25 cellular contexts compared by ENCODE assay signal in genomic region chr5:111743521-111743920, GRCh38. TPM values are rescaled to one million over a fixed set of nuclear protein-coding genes. Genes with fewer than 3 reads are reported as not detected.
DNase-seq lines count a peak whose midpoint lies in the region; ATAC-seq and TF ChIP-seq lines count a peak whose summit lies in the region.
"Had no signal": no experiment of that assay in that cellular context is flagged by ENCODE, and none has a peak within 500 bp of the region (broad histone marks: within the 10 kb centered on the region; RNA-seq: fewer than 3 reads in every experiment).

No MANE protein-coding gene starts in this region.

- peak overlapping the region; percentile 74 for H3K4me2 ChIP-seq in DND-41 (ENCODE audit: insufficient read depth, low read length)
- peak overlapping the region; percentile 61; the same call in 1 of the 2 replicates for H3K4me2 ChIP-seq in PC-3 (ENCODE audit: low read length)

- no TSS peak for BruUV-seq in PC-3 (replicated peaks; lab: Mats Ljungman, UMichigan)

- H3K27me3 ChIP-seq in DND-41 (ENCODE audit: insufficient read depth, low read length, poor library complexity): no peaks in the 10 kb centered on the region
- no peaks in the 10 kb centered on the region for H3K27me3 ChIP-seq in PC-3 (ENCODE audit: low read length)
- H3K27me3 ChIP-seq: gastrocnemius medialis had no signal

- H3K9ac ChIP-seq in DND-41 (ENCODE audit: low read depth, low read length): peak overlapping the region; percentile 65
- H3K9ac ChIP-seq in PC-3 (ENCODE audit: low read length): no peak overlapping the region

- H3K27ac Mint-ChIP-seq in osteocyte (ENCODE audit: unreplicated experiment): peak overlapping the region; percentile 92
- H3K27ac Mint-ChIP-seq: activated CD8-positive, alpha-beta T cell treated with anti-CD3 and anti-CD28 coated beads for 36 hours had no signal

- peaks cover 95% of the 10 kb centered on the region for H3K4me1 ChIP-seq in DND-41 (ENCODE audit: insufficient read depth, low read length)
- H3K4me1 ChIP-seq in PC-3 (ENCODE audit: insufficient read depth, low read length): peaks cover 51% of the 10 kb centered on the region

- TF ChIP-seq CTCF in DND-41 (IDR thresholded peaks at IDR 0.05; ENCODE audit: borderline replicate concordance, extremely low read depth, low read length, poor library complexity, severe bottlenecking) (no peak), PC-3 (conservative IDR thresholded peaks at IDR 0.05; ENCODE audit: low read depth, low read length) (no peak), fibroblast of mammary gland (conservative IDR thresholded peaks at IDR 0.05; ENCODE audit: control insufficient read depth, insufficient read depth, low read depth, low read length) (no peak), osteocyte (IDR thresholded peaks at IDR 0.05) (no peak)

- H3K36me3 Mint-ChIP-seq in osteocyte (ENCODE audit: unreplicated experiment): peaks cover 19% of the 10 kb centered on the region

- intact Hi-C loops in PC-3 (cut with micrococcal nuclease): no loop called here

- no peaks in the 10 kb centered on the region for H3K9me3 ChIP-seq in DND-41 (ENCODE audit: insufficient read depth, low read length, severe bottlenecking)
- H3K9me3 ChIP-seq in PC-3 (ENCODE audit: low read length): no peaks in the 10 kb centered on the region
- H3K9me3 ChIP-seq: gastrocnemius medialis, HAP-1, lower lobe of right lung had no signal

- CTCF ChIA-PET in PC-3 (lab: Charles Lee): interaction anchor here (0.7 to 1.0 kb wide), 2 partner anchors 87 to 193 kb away, joined by 4 read pairs; no protein-coding TSS in a partner anchor

- ATAC-seq in DND-41 (ENCODE audit: insufficient read depth, low read depth): no peak
- no peak for ATAC-seq in PC-3
- no peak for ATAC-seq in GM18517 (IDR thresholded peaks at IDR 0.05; ENCODE audit: unreplicated experiment)
- no peak for ATAC-seq in GM18502 (IDR thresholded peaks at IDR 0.05; ENCODE audit: poor library complexity, unreplicated experiment)
- ATAC-seq: activated CD4-positive, CD25-positive, alpha-beta regulatory T cell treated with anti-CD3 and anti-CD28 coated beads, Interleukin-2, amount 50 U/mL, for 24 hours; activated CD8-positive, alpha-beta T cell treated with anti-CD3 and anti-CD28 coated beads for 36 hours had no signal

- H3K79me2 ChIP-seq in DND-41 (ENCODE audit: insufficient read depth, low read length) (peaks cover 100% of the 10 kb centered on the region), PC-3 (ENCODE audit: low read length) (0 out of 2 replicates have a peak, but pooled peaks cover 3% of the 10 kb centered on the region)

- no peaks in the 10 kb centered on the region for H3K9me2 ChIP-seq in PC-3 (replicated peaks; ENCODE audit: low read length)

- peaks cover 15% of the 10 kb centered on the region; the same call in 1 of the 2 replicates for H4K20me1 ChIP-seq in DND-41 (ENCODE audit: insufficient read depth, low read length)
- no peaks in the 10 kb centered on the region for H4K20me1 ChIP-seq in PC-3 (ENCODE audit: low read length)

- POLR2A ChIA-PET in PC-3 (lab: Charles Lee; ENCODE audit: unreplicated experiment): interaction anchor here (0.6 kb wide), 1 partner anchor 212 kb away, joined by 4 read pairs; no protein-coding TSS in a partner anchor

- H3K4me3 Mint-ChIP-seq in osteocyte (ENCODE audit: unreplicated experiment): peak overlapping the region; percentile 40
- H3K4me3 Mint-ChIP-seq: activated CD8-positive, alpha-beta T cell treated with anti-CD3 and anti-CD28 coated beads for 36 hours had no signal

- H3K4me3 ChIP-seq in DND-41 (ENCODE audit: low read depth in 1 of 2, low read length in 2 of 2): peak overlapping the region in 1 of 2 experiments; percentile 53; a peak in 2 of 4 replicates
- no peak overlapping the region for H3K4me3 ChIP-seq in PC-3 (ENCODE audit: low read length)
- no peak overlapping the region for H3K4me3 ChIP-seq in fibroblast of mammary gland (ENCODE audit: control insufficient read depth, low read depth, low read length)
- H3K4me3 ChIP-seq: HAP-1, lower lobe of right lung had no signal

- peaks cover 95% of the 10 kb centered on the region for H3K4me1 Mint-ChIP-seq in osteocyte (ENCODE audit: unreplicated experiment)

- H3K9me3 Mint-ChIP-seq in osteocyte (ENCODE audit: unreplicated experiment): no peaks in the 10 kb centered on the region
- H3K9me3 Mint-ChIP-seq: activated CD8-positive, alpha-beta T cell treated with anti-CD3 and anti-CD28 coated beads for 36 hours had no signal

- peaks cover 31% of the 10 kb centered on the region for H3K36me3 ChIP-seq in DND-41 (ENCODE audit: insufficient read depth, low read length)
- H3K36me3 ChIP-seq in PC-3 (ENCODE audit: low read depth, low read length): no peaks in the 10 kb centered on the region
- H3K36me3 ChIP-seq: gastrocnemius medialis, HAP-1, lower lobe of right lung had no signal

- H3K27ac ChIP-seq in DND-41 (ENCODE audit: low read length) (peak overlapping the region; percentile 96), PC-3 (ENCODE audit: low read length) (no peak overlapping the region)
- H3K27ac ChIP-seq: C4-2B, lower lobe of right lung, RWPE1 had no signal

- H2AFZ ChIP-seq in DND-41 (ENCODE audit: low read depth, low read length) (no peak overlapping the region), PC-3 (ENCODE audit: low read length) (no peak overlapping the region)

- peaks cover 6% of the 10 kb centered on the region for H3F3A ChIP-seq in PC-3 (ENCODE audit: low read length, unreplicated experiment)

- no peak for DNase-seq in DND-41
- DNase-seq in PC-3: no peak
- peak; percentile 38 for DNase-seq in fibroblast of mammary gland (ENCODE audit: low read depth)
- no peak for DNase-seq in osteocyte (ENCODE audit: extremely low spot score, unreplicated experiment)
- DNase-seq in cerebellar cortex (ENCODE audit: low spot score): no peak
- no peak for DNase-seq in NK-92 (lab: John Stamatoyannopoulos, UW; ENCODE audit: unreplicated experiment)
- DNase-seq: ACHN; activated CD8-positive, alpha-beta T cell treated with anti-CD3 and anti-CD28 coated beads for 36 hours; activated naive CD4-positive, alpha-beta T cell; amniotic stem cell; Calu3; gastrocnemius medialis; kidney; lower lobe of right lung; NCI-H1436 treated with DMSO at 0.1 percent for 48 hours; NCI-H510A treated with DMSO at 0.1 percent for 48 hours; retina; stimulated activated CD4-positive, alpha-beta T cell treated with anti-CD3 and anti-CD28 coated beads, Interleukin-15, amount 100 ng/mL, for 24 hours; stimulated activated CD8-positive, alpha-beta memory T cell treated with anti-CD3 and anti-CD28 coated beads, Interleukin-4, amount 100 ng/mL, for 48 hours had no signal

- H3K27me3 Mint-ChIP-seq in osteocyte (ENCODE audit: unreplicated experiment): no peaks in the 10 kb centered on the region
- H3K27me3 Mint-ChIP-seq: activated CD8-positive, alpha-beta T cell treated with anti-CD3 and anti-CD28 coated beads for 36 hours had no signal

RNA-seq across cellular contexts. Expression of gene NREP, which starts 13.5 kb away (rescaled TPM):
- 22.6 and 27.5 TPM in 2 replicates for total RNA-seq in PC-3 (2014; rRNA removed)
- 874 and 888 TPM in 2 replicates for total RNA-seq in osteocyte

Comparison
In these comparisons a context has a peak if more than half of its experiments do, and no peak if none do; other contexts are left out.
1. RNA of gene NREP, which starts 13.5 kb away (total RNA-seq): 874 to 888 TPM in osteocyte; 22.6 to 27.5 TPM in PC-3; every median in the first group is over 10 times any median in the second.